In genomic region chr7:100081535-100082102, GRCh38 we compare ENCODE assay signal across 8 cellular contexts. TPM values are rescaled to one million over a fixed set of nuclear protein-coding genes. Genes with fewer than 3 reads are reported as not detected.
DNase-seq lines count a peak whose midpoint lies in the region; ATAC-seq and TF ChIP-seq lines count a peak whose summit lies in the region.

Gene ZNF3, minus strand, starts transcription at chr7:100081723. Its CDS starts 4,366 bp downstream, at chr7:100077357.

- intact Hi-C loops in breast epithelium (cut with DNase I; ENCODE audit: low total_unique reads): loop anchor here (10.0 kb wide), 2 partner anchors 63 to 67 kb away; partner anchors contain the start of genes LAMTOR4 and ZKSCAN1

- H3K27me3 ChIP-seq in breast epithelium: no peaks in the 10 kb centered on the region
- no peaks in the 10 kb centered on the region for H3K27me3 ChIP-seq in skeletal muscle tissue (ENCODE audit: control insufficient read depth in 3 of 3, insufficient read depth in 3 of 3, low read length in 3 of 3)

- H3K9ac ChIP-seq in skeletal muscle tissue (ENCODE audit: low read depth in 1 of 3, low read length in 3 of 3): peak within 1 kb of the TSS; percentile 97 to 98 (median 98)

- peak within 1 kb of the TSS; percentile 75 to 99 (median 75) for H3K4me3 ChIP-seq in breast epithelium
- H3K4me3 ChIP-seq in iPS-18c (ENCODE audit: insufficient read depth, low read depth, low read length): peak within 1 kb of the TSS; percentile 98
- H3K4me3 ChIP-seq in skeletal muscle tissue (ENCODE audit: low read length in 3 of 3): peak within 1 kb of the TSS; percentile 98 to 99 (median 98)

- ATAC-seq in GM18873 (IDR thresholded peaks at IDR 0.05; ENCODE audit: low FRiP score, unreplicated experiment): peak; percentile 77
- peak; percentile 70 for ATAC-seq in HG03139 (IDR thresholded peaks at IDR 0.05; ENCODE audit: unreplicated experiment)

- DNase-seq in AG08395 (ENCODE audit: low spot score) (peak; percentile 97), NCI-H2196 treated with DMSO at 0.1 percent for 48 hours (lab: John Stamatoyannopoulos, UW; ENCODE audit: unreplicated experiment) (peak; percentile 98), breast epithelium (ENCODE audit: low spot score in 2 of 2) (peak; percentile 98 to 99)

- H3K36me3 ChIP-seq in breast epithelium (no peaks in the 10 kb centered on the region), skeletal muscle tissue (ENCODE audit: control insufficient read depth in 3 of 3, insufficient read depth in 3 of 3, low read length in 3 of 3) (peaks cover 14 to 23% (median 17%) of the 10 kb centered on the region in 3 donors)

- H3K4me1 ChIP-seq in breast epithelium (peaks cover 0 to 7% of the 10 kb centered on the region in 2 donors), skeletal muscle tissue (ENCODE audit: control insufficient read depth in 3 of 3, insufficient read depth in 3 of 3, low read length in 3 of 3) (peaks cover 22 to 31% (median 25%) of the 10 kb centered on the region in 3 donors)

- TF ChIP-seq CTCF in VCaP (conservative IDR thresholded peaks at IDR 0.05) (peak; percentile 99), breast epithelium (IDR thresholded peaks at IDR 0.05) (peak; percentile 84 to 98 (median 95))

- H3K9me3 ChIP-seq in breast epithelium (no peaks in the 10 kb centered on the region), iPS-18c (ENCODE audit: control insufficient read depth, insufficient read depth, low read length) (peaks cover 6% of the 10 kb centered on the region), skeletal muscle tissue (ENCODE audit: control insufficient read depth in 3 of 3, low read length in 3 of 3) (no peaks in the 10 kb centered on the region)

- TF ChIP-seq POLR2A in breast epithelium (IDR thresholded peaks at IDR 0.05): peak; percentile 54

- H3K27ac ChIP-seq in VCaP (peak within 1 kb of the TSS; percentile 98), breast epithelium (peak within 1 kb of the TSS; percentile 83 to 89), skeletal muscle tissue (ENCODE audit: low read depth, low read length) (peak within 1 kb of the TSS; percentile 83)

RNA-seq across cellular contexts. Expression of gene ZNF3, which starts in this region (rescaled TPM):
- total RNA-seq in breast epithelium: 10 to 100 TPM; 19.4 to 43.6 (median 31.5) TPM
- total RNA-seq in skeletal muscle tissue: 34.4 TPM

Comparison
In these comparisons a context has a peak if more than half of its experiments do, and no peak if none do; other contexts are left out.
1. Peak in every context shown above with its lines: DNase-seq, ATAC-seq, H3K4me3 ChIP-seq and H3K27ac ChIP-seq.